10 cellular contexts compared by ENCODE assay signal in genomic region chr6:111486921-111487320, GRCh38. TPM values are rescaled to one million over a fixed set of nuclear protein-coding genes. Genes with fewer than 3 reads are reported as not detected.
DNase-seq lines count a peak whose midpoint lies in the region; ATAC-seq and TF ChIP-seq lines count a peak whose summit lies in the region.
"Had no signal": no experiment of that assay in that cellular context is flagged by ENCODE, and none has a peak within 500 bp of the region (broad histone marks: within the 10 kb centered on the region; RNA-seq: fewer than 3 reads in every experiment).

No MANE protein-coding gene starts in this region.

- H3K27me3 Mint-ChIP-seq in progenitor cell of endocrine pancreas = no peaks in the 10 kb centered on the region

- 100% methylated on average over 1 of the region's 1 CpG for WGBS in mammary epithelial cell (ENCODE audit: low coverage, missing lambda C conversion rate)

- intact Hi-C loops in mammary epithelial cell (cut with micrococcal nuclease) = no loop called here

- peaks cover 73% of the 10 kb centered on the region for H3K79me2 ChIP-seq in DOHH2 (ENCODE audit: control insufficient read depth, low read length)
- peaks cover 23% of the 10 kb centered on the region for H3K79me2 ChIP-seq in mammary epithelial cell (ENCODE audit: insufficient read depth, low read length)

- H3K9me2 ChIP-seq in DOHH2 (replicated peaks; ENCODE audit: control insufficient read depth, low read length) = no peaks in the 10 kb centered on the region

- in situ Hi-C loops in mammary epithelial cell (cut with MboI; ENCODE audit: low sequenced_read_pairs in 2 of 2) = no loop called here

- H3K27me3 ChIP-seq in DOHH2 (ENCODE audit: control insufficient read depth, low read length) (no peaks in the 10 kb centered on the region), mammary epithelial cell (ENCODE audit: insufficient read depth, low read length) (no peaks in the 10 kb centered on the region), SJCRH30 (no peaks in the 10 kb centered on the region)

- no peaks in the 10 kb centered on the region for H3F3A ChIP-seq in DOHH2 (ENCODE audit: control insufficient read depth, insufficient read depth)

- H3K36me3 ChIP-seq in DOHH2 (ENCODE audit: control insufficient read depth, low read length) = peaks cover 31% of the 10 kb centered on the region
- H3K36me3 ChIP-seq in mammary epithelial cell (ENCODE audit: insufficient read depth, low read length) = no peaks in the 10 kb centered on the region
- H3K36me3 ChIP-seq in SJCRH30 = peaks cover 6% of the 10 kb centered on the region; the same call in 1 of the 2 replicates

- no peaks in the 10 kb centered on the region for H3K9me3 ChIP-seq in DOHH2 (ENCODE audit: control insufficient read depth, insufficient read depth, low read length)
- no peaks in the 10 kb centered on the region for H3K9me3 ChIP-seq in mammary epithelial cell (replicated peaks; ENCODE audit: insufficient read depth, low read length)
- 0 out of 2 replicates have a peak, but pooled peaks cover 5% of the 10 kb centered on the region for H3K9me3 ChIP-seq in SJCRH30 (replicated peaks)

- H4K20me1 ChIP-seq in DOHH2 (ENCODE audit: control insufficient read depth, insufficient read depth, low read depth, low read length) (no peaks in the 10 kb centered on the region), mammary epithelial cell (ENCODE audit: insufficient read depth, low read length) (no peaks in the 10 kb centered on the region)

- BruUV-seq in mammary epithelial cell (replicated peaks; lab: Mats Ljungman, UMichigan) = no TSS peak

- peak overlapping the region; percentile 12 for H3K27ac Mint-ChIP-seq in progenitor cell of endocrine pancreas

- peaks cover 12% of the 10 kb centered on the region for H3K36me3 Mint-ChIP-seq in progenitor cell of endocrine pancreas (ENCODE audit: insufficient read depth)

- H3K4me1 ChIP-seq in DOHH2 (ENCODE audit: control insufficient read depth, low read length) = peaks cover 33% of the 10 kb centered on the region
- peaks cover 19% of the 10 kb centered on the region for H3K4me1 ChIP-seq in mammary epithelial cell (ENCODE audit: insufficient read depth, low read length)
- peaks cover 9% of the 10 kb centered on the region for H3K4me1 ChIP-seq in SJCRH30

- ATAC-seq in HG02884 (IDR thresholded peaks at IDR 0.05; ENCODE audit: unreplicated experiment) (no peak), HG02885 (IDR thresholded peaks at IDR 0.05; ENCODE audit: poor library complexity, unreplicated experiment) (no peak)
- ATAC-seq: left cardiac atrium had no signal

- H3K4me3 ChIP-seq in DOHH2 (ENCODE audit: low read length) (no peak overlapping the region), mammary epithelial cell (replicated peaks in 1 of 3; ENCODE audit: insufficient read depth in 1 of 3, low read depth in 2 of 3, low read length in 3 of 3) (no peak overlapping the region), SJCRH30 (no peak overlapping the region)

- H3K9ac ChIP-seq in mammary epithelial cell (ENCODE audit: insufficient read depth, low read length) = no peak overlapping the region

- H3K4me3 Mint-ChIP-seq in progenitor cell of endocrine pancreas (ENCODE audit: low read depth) = no peak overlapping the region

- H2AFZ ChIP-seq in mammary epithelial cell (ENCODE audit: low read depth, low read length) = no peak overlapping the region

- peaks cover 13% of the 10 kb centered on the region for H3K4me1 Mint-ChIP-seq in progenitor cell of endocrine pancreas (ENCODE audit: low read depth)

- H3K27ac ChIP-seq in DOHH2 (ENCODE audit: low read depth, low read length) (no peak overlapping the region), mammary epithelial cell (ENCODE audit: insufficient read depth, low read depth, low read length) (no peak overlapping the region), SJCRH30 (no peak overlapping the region)

- CTCF ChIA-PET in mammary epithelial cell (lab: Charles Lee; ENCODE audit: low non-redundant PET) = no interaction called here

- H3K4me2 ChIP-seq in DOHH2 (ENCODE audit: low read length) = 0 out of 2 replicates have a peak overlapping the region, but pooled peaks have one; percentile 38
- H3K4me2 ChIP-seq in mammary epithelial cell (ENCODE audit: insufficient read depth, low read depth, low read length) = no peak overlapping the region

- DNase-seq in NCI-H2029 treated with DMSO at 0.1 percent for 48 hours (lab: John Stamatoyannopoulos, UW) = peak; percentile 37
- DNase-seq in mammary epithelial cell = peak; percentile 24
- DNase-seq in progenitor cell of endocrine pancreas (ENCODE audit: low spot score, unreplicated experiment) = no peak
- no peak for DNase-seq in SJCRH30
- DNase-seq: DMS79, left cardiac atrium, NCI-H1417 treated with DMSO at 0.1 percent for 48 hours had no signal

- TF ChIP-seq CTCF in DOHH2 (IDR thresholded peaks at IDR 0.05; ENCODE audit: low read depth, low read length, poor library complexity, severe bottlenecking) (no peak), mammary epithelial cell (conservative IDR thresholded peaks at IDR 0.05 in 1 of 2, IDR thresholded peaks at IDR 0.05 in 1 of 2; ENCODE audit: extremely low read depth in 1 of 2, insufficient read depth in 1 of 2, low read depth in 1 of 2, low read length in 2 of 2) (no peak), progenitor cell of endocrine pancreas (IDR thresholded peaks at IDR 0.05; ENCODE audit: unreplicated experiment) (no peak)

- no peaks in the 10 kb centered on the region for H3K9me3 Mint-ChIP-seq in progenitor cell of endocrine pancreas (ENCODE audit: low read depth)

- dilution Hi-C loops in mammary epithelial cell (cut with HindIII; ENCODE audit: low sequenced_read_pairs) = no loop called here

RNA-seq across cellular contexts. Expression of gene REV3L, which starts 3.9 kb away (rescaled TPM):
- 10 to 100 TPM; 16.7 to 32.8 TPM for total RNA-seq in mammary epithelial cell
- polyA plus RNA-seq in mammary epithelial cell = 6.1 TPM
- polyA minus RNA-seq in mammary epithelial cell = 36.3 TPM
- total RNA-seq in progenitor cell of endocrine pancreas = 40.0 and 40.5 TPM in 2 replicates
- 32.7 and 34.3 TPM in 2 replicates for total RNA-seq in SJCRH30 (2014; rRNA removed; shearing (Covaris generic))

Comparison
In these comparisons a context has a peak if more than half of its experiments do, and no peak if none do; other contexts are left out.
1. DNase-seq: peak in NCI-H2029 treated with DMSO at 0.1 percent for 48 hours (single experiment) and mammary epithelial cell (single experiment); none in progenitor cell of endocrine pancreas (single experiment) and SJCRH30 (0 of 2).